Comparison of ENCODE assay signal across 8 cellular contexts in genomic region chr2:172465417-172466334, GRCh38. TPM values are rescaled to one million over a fixed set of nuclear protein-coding genes. Genes with fewer than 3 reads are reported as not detected.
A peak's percentile ranks its signal among the peaks of the same experiment; 100 is the strongest.
DNase-seq lines count a peak whose midpoint lies in the region; ATAC-seq, FAIRE-seq and TF ChIP-seq lines count a peak whose summit lies in the region.

No MANE protein-coding gene starts in this region.

- TF ChIP-seq POLR2A in ovary (IDR thresholded peaks at IDR 0.05) (no peak), tibial nerve (IDR thresholded peaks at IDR 0.05) (peak in 1 of 2 donors; percentile 42)

- H3K4me3 ChIP-seq in MM.1S (ENCODE audit: low read length): no peak overlapping the region
- H3K4me3 ChIP-seq in SJCRH30: peak overlapping the region; percentile 36
- peak overlapping the region; percentile 0 for H3K4me3 ChIP-seq in ovary
- H3K4me3 ChIP-seq in tibial nerve: peak overlapping the region in 3 of 4 donors; percentile 14 to 40 (median 20)

- 15 to 18% (median 18%) methylated on average over 24 of the region's 24 CpGs for WGBS in ovary, 3 donors
- 24 to 25% methylated on average over 24 of the region's 24 CpGs for WGBS in tibial nerve, 2 donors

- TF ChIP-seq EP300 in ovary (IDR thresholded peaks at IDR 0.05): no peak
- peak in 1 of 2 donors; percentile 60 for TF ChIP-seq EP300 in tibial nerve (IDR thresholded peaks at IDR 0.05)

- peaks cover 15% of the 10 kb centered on the region; the same call in 1 of the 2 replicates for H3F3A ChIP-seq in MM.1S (ENCODE audit: insufficient read depth, low read length)

- peak; percentile 86 for FAIRE-seq in frontal cortex (lab: Jason Lieb, UNC)

- H3K9me2 ChIP-seq in MM.1S (replicated peaks; ENCODE audit: insufficient read depth, low read length): no peaks in the 10 kb centered on the region

- peak; percentile 76 for DNase-seq in MM.1S
- DNase-seq in SJCRH30: peak; percentile 62 to 84
- DNase-seq in activated naive CD4-positive, alpha-beta T cell (lab: John Stamatoyannopoulos, UW): peak; percentile 5 to 55 (median 29)
- peak; percentile 23 to 56 for DNase-seq in frontal cortex (ENCODE audit: low spot score in 2 of 2)
- peak; percentile 60 to 85 (median 64) for DNase-seq in ovary
- DNase-seq in tibial nerve (ENCODE audit: low spot score in 2 of 2): peak; percentile 54 to 84

- H3K79me2 ChIP-seq in MM.1S (ENCODE audit: low read length): no peaks in the 10 kb centered on the region

- TF ChIP-seq CTCF in GM12872 (IDR thresholded peaks at IDR 0.05; ENCODE audit: insufficient read depth, low read depth, low read length): peak; percentile 68
- TF ChIP-seq CTCF in MM.1S (IDR thresholded peaks at IDR 0.05; ENCODE audit: low read length): peak; percentile 84
- peak; percentile 74 to 81 (median 76) for TF ChIP-seq CTCF in ovary (IDR thresholded peaks at IDR 0.05)
- TF ChIP-seq CTCF in tibial nerve (IDR thresholded peaks at IDR 0.05): peak; percentile 79 to 89 (median 85)

- H3K27me3 ChIP-seq in MM.1S (replicated peaks; ENCODE audit: insufficient read depth, low read length): no peaks in the 10 kb centered on the region
- no peaks in the 10 kb centered on the region for H3K27me3 ChIP-seq in SJCRH30
- H3K27me3 ChIP-seq in ovary: no peaks in the 10 kb centered on the region
- H3K27me3 ChIP-seq in tibial nerve: no peaks in the 10 kb centered on the region

- peak overlapping the region; percentile 5; the same call in 1 of the 2 replicates for H3K4me2 ChIP-seq in MM.1S (ENCODE audit: low read depth, low read length)

- no peak overlapping the region for H3K9ac ChIP-seq in MM.1S (ENCODE audit: low read length)

- H3K9me3 ChIP-seq in MM.1S (replicated peaks; ENCODE audit: insufficient read depth, low read length) (no peaks in the 10 kb centered on the region), SJCRH30 (replicated peaks) (no peaks in the 10 kb centered on the region), ovary (no peaks in the 10 kb centered on the region), tibial nerve (no peaks in the 10 kb centered on the region)

- H3K4me1 ChIP-seq in MM.1S (ENCODE audit: low read length): peaks cover 30% of the 10 kb centered on the region
- peaks cover 14% of the 10 kb centered on the region for H3K4me1 ChIP-seq in SJCRH30
- peaks cover 2% of the 10 kb centered on the region for H3K4me1 ChIP-seq in ovary (ENCODE audit: insufficient read depth)
- peaks cover 4 to 55% (median 44%) of the 10 kb centered on the region in 4 donors for H3K4me1 ChIP-seq in tibial nerve

- no peak for ATAC-seq in GM19463 (IDR thresholded peaks at IDR 0.05; ENCODE audit: unreplicated experiment)

- H2AFZ ChIP-seq in MM.1S (ENCODE audit: low read length): no peak overlapping the region

- intact Hi-C loops in ovary (cut with DNase I): loop anchor here in 3 of 4 donors (2.0 to 10.0 kb wide), 2 partner anchors 293 to 651 kb away; no protein-coding TSS in a partner anchor

- no peak overlapping the region for H3K27ac ChIP-seq in MM.1S (ENCODE audit: low read length)
- H3K27ac ChIP-seq in SJCRH30: no peak overlapping the region
- H3K27ac ChIP-seq in ovary: no peak overlapping the region
- H3K27ac ChIP-seq in tibial nerve: peak overlapping the region; percentile 35 to 90 (median 71)

- H3K36me3 ChIP-seq in MM.1S (replicated peaks; ENCODE audit: insufficient read depth, low read length): no peaks in the 10 kb centered on the region
- H3K36me3 ChIP-seq in SJCRH30: no peaks in the 10 kb centered on the region
- H3K36me3 ChIP-seq in ovary: no peaks in the 10 kb centered on the region
- peaks cover 0 to 18% (median 0%) of the 10 kb centered on the region in 3 donors for H3K36me3 ChIP-seq in tibial nerve

- no peaks in the 10 kb centered on the region for H4K20me1 ChIP-seq in MM.1S (ENCODE audit: insufficient read depth, low read length)

RNA-seq across cellular contexts. Expression of gene ITGA6, which starts 38.3 kb away (rescaled TPM):
- 52.3 and 57.8 TPM in 2 replicates for total RNA-seq in SJCRH30 (2014; rRNA removed; shearing (Covaris generic))
- 26.5 TPM for total RNA-seq in frontal cortex
- 10 to 100 TPM in 5 of 7 donors, 1 to 10 TPM in 2; 8.4 to 39.6 (median 19.0) TPM for total RNA-seq in ovary
- polyA plus RNA-seq in ovary: 10 to 100 TPM; 16.5 to 51.6 TPM
- 100 to 1,000 TPM; 254 to 586 (median 471) TPM for total RNA-seq in tibial nerve

Comparison
In these comparisons a context has a peak if more than half of its experiments do, and no peak if none do; other contexts are left out.
1. H3K27ac ChIP-seq: peak in tibial nerve (4 of 4); none in MM.1S (single experiment), SJCRH30 (single experiment) and ovary (0 of 2).
2. Peak in every context shown above with its lines, with median percentiles within 50 percentile points of each other: CTCF ChIP-seq and DNase-seq.